Comparison of ENCODE assay signal across 11 cellular contexts in genomic region chr7:104986623-104987259, GRCh38. TPM values are rescaled to one million over a fixed set of nuclear protein-coding genes. Genes with fewer than 3 reads are reported as not detected.
DNase-seq lines count a peak whose midpoint lies in the region; ATAC-seq and TF ChIP-seq lines count a peak whose summit lies in the region.
"Had no signal": no experiment of that assay in that cellular context is flagged by ENCODE, and none has a peak within 500 bp of the region (broad histone marks: within the 10 kb centered on the region; RNA-seq: fewer than 3 reads in every experiment).

No MANE protein-coding gene starts in this region.

- no peaks in the 10 kb centered on the region for H3K27me3 Mint-ChIP-seq in activated CD4-positive, alpha-beta memory T cell treated with anti-CD3 and anti-CD28 coated beads for 36 hours
- no peaks in the 10 kb centered on the region for H3K27me3 Mint-ChIP-seq in mesothelial cell of epicardium (ENCODE audit: low read depth)

- H3K9me3 ChIP-seq in left ventricle myocardium inferior (replicated peaks): no peaks in the 10 kb centered on the region
- H3K9me3 ChIP-seq in heart right ventricle: no peaks in the 10 kb centered on the region
- H3K9me3 ChIP-seq: thyroid gland had no signal

- CTCF ChIA-PET in activated CD4-positive, alpha-beta memory T cell treated with anti-CD3 and anti-CD28 coated beads for 36 hours (lab: Charles Lee): no interaction called here

- no peak overlapping the region for H3K4me3 Mint-ChIP-seq in activated CD4-positive, alpha-beta memory T cell treated with anti-CD3 and anti-CD28 coated beads for 36 hours
- no peak overlapping the region for H3K4me3 Mint-ChIP-seq in mesothelial cell of epicardium

- no peak overlapping the region for H3K4me3 ChIP-seq in left ventricle myocardium inferior
- no peak overlapping the region for H3K4me3 ChIP-seq in heart right ventricle
- H3K4me3 ChIP-seq: thyroid gland had no signal

- H3K36me3 Mint-ChIP-seq in activated CD4-positive, alpha-beta memory T cell treated with anti-CD3 and anti-CD28 coated beads for 36 hours: peaks cover 29% of the 10 kb centered on the region
- peaks cover 2% of the 10 kb centered on the region for H3K36me3 Mint-ChIP-seq in mesothelial cell of epicardium

- peak overlapping the region; percentile 98 for H3K27ac ChIP-seq in left ventricle myocardium inferior (replicated peaks)
- H3K27ac ChIP-seq in heart right ventricle: peak overlapping the region in 3 of 10 donors; percentile 57 to 99 (median 95)

- no peaks in the 10 kb centered on the region for H3K27me3 ChIP-seq in left ventricle myocardium inferior (ENCODE audit: low read depth)
- no peaks in the 10 kb centered on the region for H3K27me3 ChIP-seq in heart right ventricle
- H3K27me3 ChIP-seq: thyroid gland had no signal

- H3K4me1 ChIP-seq in left ventricle myocardium inferior (peaks cover 17% of the 10 kb centered on the region), heart right ventricle (peaks cover 6 to 71% (median 39%) of the 10 kb centered on the region in 9 donors)

- H3K36me3 ChIP-seq in left ventricle myocardium inferior: peaks cover 13% of the 10 kb centered on the region
- H3K36me3 ChIP-seq in heart right ventricle: peaks cover 0 to 39% (median 0%) of the 10 kb centered on the region in 9 donors
- H3K36me3 ChIP-seq: thyroid gland had no signal

- peaks cover 55% of the 10 kb centered on the region for H3K4me1 Mint-ChIP-seq in activated CD4-positive, alpha-beta memory T cell treated with anti-CD3 and anti-CD28 coated beads for 36 hours (ENCODE audit: low read depth)
- H3K4me1 Mint-ChIP-seq in mesothelial cell of epicardium: peaks cover 45% of the 10 kb centered on the region

- no peaks in the 10 kb centered on the region for H3K9me3 Mint-ChIP-seq in activated CD4-positive, alpha-beta memory T cell treated with anti-CD3 and anti-CD28 coated beads for 36 hours
- H3K9me3 Mint-ChIP-seq in mesothelial cell of epicardium: no peaks in the 10 kb centered on the region

- no peak for TF ChIP-seq CTCF in left ventricle myocardium inferior (IDR thresholded peaks at IDR 0.05; ENCODE audit: borderline replicate concordance)
- no peak for TF ChIP-seq CTCF in heart right ventricle (IDR thresholded peaks at IDR 0.05)
- no peak for TF ChIP-seq CTCF in mesothelial cell of epicardium (IDR thresholded peaks at IDR 0.05; ENCODE audit: unreplicated experiment)

- ATAC-seq in heart right ventricle: no peak

- H3K27ac Mint-ChIP-seq in activated CD4-positive, alpha-beta memory T cell treated with anti-CD3 and anti-CD28 coated beads for 36 hours: peak overlapping the region; percentile 54
- H3K27ac Mint-ChIP-seq in mesothelial cell of epicardium: peak overlapping the region; percentile 80

- WGBS in heart right ventricle, 2 donors: 79 to 81% methylated on average over 6 of the region's 6 CpGs

- no peak for DNase-seq in left ventricle myocardium inferior
- DNase-seq in heart right ventricle: no peak
- DNase-seq in activated CD4-positive, alpha-beta memory T cell treated with anti-CD3 and anti-CD28 coated beads for 36 hours: no peak
- no peak for DNase-seq in mesothelial cell of epicardium (ENCODE audit: low spot score in 2 of 2, unreplicated experiment in 2 of 2)
- no peak for DNase-seq in NCI-H774 (lab: John Stamatoyannopoulos, UW)
- DNase-seq in activated CD4-positive, CD25-positive, alpha-beta regulatory T cell treated with anti-CD3 and anti-CD28 coated beads, Interleukin-2, amount 50 U/mL, for 72 hours: no peak
- DNase-seq in HT-29 (ENCODE audit: low spot score): no peak
- DNase-seq in CD1c-positive myeloid dendritic cell (ENCODE audit: extremely low spot score): no peak
- DNase-seq: NCI-H2107, retina, thyroid gland had no signal

- POLR2A ChIA-PET in activated CD4-positive, alpha-beta memory T cell treated with anti-CD3 and anti-CD28 coated beads for 36 hours (lab: Charles Lee): interaction anchor here (1.1 to 1.2 kb wide), 2 partner anchors 24 to 29 kb away, joined by 3 to 5 read pairs; no protein-coding TSS in a partner anchor

- intact Hi-C loops in left ventricle myocardium inferior (cut with micrococcal nuclease): loop anchor here (10.0 kb wide), 1 partner anchor 108 kb away; no protein-coding TSS in a partner anchor
- intact Hi-C loops in heart right ventricle (cut with DNase I): loop anchor here in 2 of 10 donors (10.0 kb wide), 3 partner anchors 78 to 118 kb away; no protein-coding TSS in a partner anchor
- intact Hi-C loops in activated CD4-positive, alpha-beta memory T cell treated with anti-CD3 and anti-CD28 coated beads for 36 hours (cut with micrococcal nuclease): no loop called here

RNA-seq across cellular contexts. Expression of gene KMT2E, which starts 27.3 kb away (rescaled TPM):
- total RNA-seq in left ventricle myocardium inferior: 40.2 TPM
- 10 to 100 TPM; 41.1 to 53.3 (median 47.5) TPM for total RNA-seq in heart right ventricle
- 10 to 100 TPM in 1 of 2 donors, 1 to 10 TPM in 1; 9.4 to 25.2 TPM for polyA plus RNA-seq in heart right ventricle
- 10 to 100 TPM; 92.1 to 98.6 TPM for total RNA-seq in activated CD4-positive, alpha-beta memory T cell treated with anti-CD3 and anti-CD28 coated beads for 36 hours
- total RNA-seq in mesothelial cell of epicardium: 102 to 109 TPM (median 109 TPM) in 3 replicates
- total RNA-seq in HT-29 (2014; rRNA removed; shearing (Covaris generic)): 49.6 and 54.3 TPM in 2 replicates
